1 cellular context compared by ENCODE assay signal in the genomic region with DNA sequence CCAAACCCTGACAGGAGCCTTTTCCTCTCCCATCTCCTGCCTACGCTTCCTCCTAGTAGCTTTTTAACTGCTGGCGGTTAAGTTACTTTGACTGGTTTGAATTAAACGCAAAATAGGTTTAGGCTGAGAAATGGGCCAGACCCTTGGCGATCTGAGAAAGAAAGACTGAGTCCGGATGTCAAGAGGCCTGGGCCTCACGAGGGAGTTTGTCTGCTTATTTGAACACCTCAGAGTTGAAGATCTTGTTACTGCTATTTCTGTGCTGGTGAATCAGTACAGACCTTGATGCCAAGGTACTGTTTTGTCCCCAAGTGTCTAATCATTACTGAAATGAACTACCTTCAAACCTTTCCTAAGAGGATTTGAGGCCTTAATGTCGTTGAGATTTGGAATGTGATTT.
TF ChIP-seq lines count a peak whose summit lies in the region.

No MANE protein-coding gene starts in this region.

TF ChIP-seq in GM12878, 131 proteins besides CTCF, POLR2A, EP300 and RAD21 (continued from another document):
- TF ChIP-seq, protein P1, sequence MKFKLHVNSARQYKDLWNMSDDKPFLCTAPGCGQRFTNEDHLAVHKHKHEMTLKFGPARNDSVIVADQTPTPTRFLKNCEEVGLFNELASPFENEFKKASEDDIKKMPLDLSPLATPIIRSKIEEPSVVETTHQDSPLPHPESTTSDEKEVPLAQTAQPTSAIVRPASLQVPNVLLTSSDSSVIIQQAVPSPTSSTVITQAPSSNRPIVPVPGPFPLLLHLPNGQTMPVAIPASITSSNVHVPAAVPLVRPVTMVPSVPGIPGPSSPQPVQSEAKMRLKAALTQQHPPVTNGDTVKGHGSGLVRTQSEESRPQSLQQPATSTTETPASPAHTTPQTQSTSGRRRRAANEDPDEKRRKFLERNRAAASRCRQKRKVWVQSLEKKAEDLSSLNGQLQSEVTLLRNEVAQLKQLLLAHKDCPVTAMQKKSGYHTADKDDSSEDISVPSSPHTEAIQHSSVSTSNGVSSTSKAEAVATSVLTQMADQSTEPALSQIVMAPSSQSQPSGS (IDR thresholded peaks at IDR 0.05; ENCODE audit: low read length) = no peak
- TF ChIP-seq MEF2A (IDR thresholded peaks at IDR 0.05; ENCODE audit: insufficient read depth, low read depth, low read length) = no peak
- no peak for TF ChIP-seq GATAD2B (conservative IDR thresholded peaks at IDR 0.05; ENCODE audit: low read depth)
- TF ChIP-seq ETV6 (conservative IDR thresholded peaks at IDR 0.05 in 1 of 2, IDR thresholded peaks at IDR 0.05 in 1 of 2; ENCODE audit: borderline replicate concordance in 1 of 2, low read depth in 1 of 2) = no peak
- no peak for TF ChIP-seq POLR2AphosphoS2 (IDR thresholded peaks at IDR 0.05; ENCODE audit: low read depth, low read length)
- TF ChIP-seq, protein P2, sequence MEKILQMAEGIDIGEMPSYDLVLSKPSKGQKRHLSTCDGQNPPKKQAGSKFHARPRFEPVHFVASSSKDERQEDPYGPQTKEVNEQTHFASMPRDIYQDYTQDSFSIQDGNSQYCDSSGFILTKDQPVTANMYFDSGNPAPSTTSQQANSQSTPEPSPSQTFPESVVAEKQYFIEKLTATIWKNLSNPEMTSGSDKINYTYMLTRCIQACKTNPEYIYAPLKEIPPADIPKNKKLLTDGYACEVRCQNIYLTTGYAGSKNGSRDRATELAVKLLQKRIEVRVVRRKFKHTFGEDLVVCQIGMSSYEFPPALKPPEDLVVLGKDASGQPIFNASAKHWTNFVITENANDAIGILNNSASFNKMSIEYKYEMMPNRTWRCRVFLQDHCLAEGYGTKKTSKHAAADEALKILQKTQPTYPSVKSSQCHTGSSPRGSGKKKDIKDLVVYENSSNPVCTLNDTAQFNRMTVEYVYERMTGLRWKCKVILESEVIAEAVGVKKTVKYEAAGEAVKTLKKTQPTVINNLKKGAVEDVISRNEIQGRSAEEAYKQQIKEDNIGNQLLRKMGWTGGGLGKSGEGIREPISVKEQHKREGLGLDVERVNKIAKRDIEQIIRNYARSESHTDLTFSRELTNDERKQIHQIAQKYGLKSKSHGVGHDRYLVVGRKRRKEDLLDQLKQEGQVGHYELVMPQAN (conservative IDR thresholded peaks at IDR 0.05) = no peak
- no peak for TF ChIP-seq MLLT1 (IDR thresholded peaks at IDR 0.05)
- no peak for TF ChIP-seq MAX (IDR thresholded peaks at IDR 0.05; ENCODE audit: low read depth, low read length)
- no peak for TF ChIP-seq FOXM1 (IDR thresholded peaks at IDR 0.05; ENCODE audit: low read depth, low read length)
